ENCODE assay signal across 12 cellular contexts in genomic region chr6:111857674-111858337, GRCh38. TPM values are rescaled to one million over a fixed set of nuclear protein-coding genes. Genes with fewer than 3 reads are reported as not detected.
A peak's percentile ranks its signal among the peaks of the same experiment; 100 is the strongest.
DNase-seq lines count a peak whose midpoint lies in the region; ATAC-seq and TF ChIP-seq lines count a peak whose summit lies in the region.
"Had no signal": no experiment of that assay in that cellular context is flagged by ENCODE, and none has a peak within 500 bp of the region (broad histone marks: within the 10 kb centered on the region; RNA-seq: fewer than 3 reads in every experiment).

No MANE protein-coding gene starts in this region.

- CTCF ChIA-PET in HEK293 (lab: Yijun Ruan, JAX): interaction anchor here (0.6 to 0.7 kb wide), 2 partner anchors 160 to 444 kb away, joined by 3 to 4 read pairs; no protein-coding TSS in a partner anchor

- no peaks in the 10 kb centered on the region for H3K27me3 Mint-ChIP-seq in T-helper 2 cell treated with Interferon-gamma antibody and Interleukin-4, amounts not matched to agents 5 μg/mL and 100 μg/mL, for 36 hours (ENCODE audit: low read depth)
- H3K27me3 Mint-ChIP-seq in neural progenitor cell (ENCODE audit: insufficient read depth, low read depth): no peaks in the 10 kb centered on the region

- no peak overlapping the region for H2AFZ ChIP-seq in neural progenitor cell (replicated peaks)
- H2AFZ ChIP-seq: PC-9 had no signal

- peak overlapping the region; percentile 19 for H3K27ac Mint-ChIP-seq in T-helper 2 cell treated with Interferon-gamma antibody and Interleukin-4, amounts not matched to agents 5 μg/mL and 100 μg/mL, for 36 hours
- peak overlapping the region; percentile 36 for H3K27ac Mint-ChIP-seq in neural progenitor cell

- peaks cover 18% of the 10 kb centered on the region for H3K36me3 Mint-ChIP-seq in T-helper 2 cell treated with Interferon-gamma antibody and Interleukin-4, amounts not matched to agents 5 μg/mL and 100 μg/mL, for 36 hours (ENCODE audit: low read depth)
- peaks cover 15% of the 10 kb centered on the region for H3K36me3 Mint-ChIP-seq in neural progenitor cell

- peaks cover 15% of the 10 kb centered on the region for H3F3A ChIP-seq in neural progenitor cell (ENCODE audit: low read depth)

- H3K36me3 ChIP-seq in HEK293 (ENCODE audit: control insufficient read depth in 2 of 2, insufficient read depth in 1 of 2, low read length in 2 of 2): peaks cover 0 to 3% of the 10 kb centered on the region in 2 experiments; a peak in 1 of 3 replicates
- H3K36me3 ChIP-seq in neural progenitor cell: no peaks in the 10 kb centered on the region

- H3K9me3 ChIP-seq in HEK293 (ENCODE audit: control insufficient read depth, insufficient read depth, low read depth, low read length) (no peaks in the 10 kb centered on the region), neural progenitor cell (ENCODE audit: low read depth) (no peaks in the 10 kb centered on the region)
- H3K9me3 ChIP-seq: testis had no signal

- peaks cover 11% of the 10 kb centered on the region for H3K4me1 ChIP-seq in HEK293 (ENCODE audit: control insufficient read depth, insufficient read depth, low read length)
- H3K4me1 ChIP-seq in neural progenitor cell: peaks cover 32% of the 10 kb centered on the region
- H3K4me1 ChIP-seq: testis had no signal

- H4K20me1 ChIP-seq in neural progenitor cell (ENCODE audit: low read depth): peaks cover 55% of the 10 kb centered on the region

- no peak for DNase-seq in T-helper 2 cell treated with Interferon-gamma antibody and Interleukin-4, amounts not matched to agents 5 μg/mL and 100 μg/mL, for 36 hours (ENCODE audit: low spot score)
- DNase-seq in T-helper 2 cell: no peak
- no peak for DNase-seq in neural progenitor cell (ENCODE audit: low spot score)
- no peak for DNase-seq in NCI-H2227 treated with DMSO at 0.1 percent for 48 hours (lab: John Stamatoyannopoulos, UW)
- DNase-seq: kidney, PC-9, testis had no signal

- no peaks in the 10 kb centered on the region for H3K27me3 ChIP-seq in neural progenitor cell
- H3K27me3 ChIP-seq: testis had no signal

- H3K4me3 Mint-ChIP-seq in T-helper 2 cell treated with Interferon-gamma antibody and Interleukin-4, amounts not matched to agents 5 μg/mL and 100 μg/mL, for 36 hours: no peak overlapping the region
- no peak overlapping the region for H3K4me3 Mint-ChIP-seq in neural progenitor cell
- H3K4me3 Mint-ChIP-seq: nephron had no signal

- H3K9me3 Mint-ChIP-seq in T-helper 2 cell treated with Interferon-gamma antibody and Interleukin-4, amounts not matched to agents 5 μg/mL and 100 μg/mL, for 36 hours: no peaks in the 10 kb centered on the region
- H3K9me3 Mint-ChIP-seq in neural progenitor cell: no peaks in the 10 kb centered on the region
- H3K9me3 Mint-ChIP-seq: nephron had no signal

- H3K27ac ChIP-seq in HEK293 (ENCODE audit: extremely low read depth, low read depth, low read length) (no peak overlapping the region), cingulate gyrus (ENCODE audit: low read depth, low read length) (peak overlapping the region; percentile 87), neural progenitor cell (no peak overlapping the region)
- H3K27ac ChIP-seq: PC-9 had no signal

- H3K4me3 ChIP-seq in HEK293 (ENCODE audit: low read depth, low read length) (no peak overlapping the region), neural progenitor cell (no peak overlapping the region)
- H3K4me3 ChIP-seq: PC-9, testis had no signal

- no peak overlapping the region for H3K9ac ChIP-seq in neural progenitor cell

- H3K79me2 ChIP-seq in neural progenitor cell (ENCODE audit: low read depth): peaks cover 99% of the 10 kb centered on the region

- no peak for ATAC-seq in GM21786 (IDR thresholded peaks at IDR 0.05; ENCODE audit: unreplicated experiment)
- ATAC-seq in HG03045 (IDR thresholded peaks at IDR 0.05; ENCODE audit: unreplicated experiment): no peak

- peaks cover 58% of the 10 kb centered on the region for H3K4me1 Mint-ChIP-seq in T-helper 2 cell treated with Interferon-gamma antibody and Interleukin-4, amounts not matched to agents 5 μg/mL and 100 μg/mL, for 36 hours (ENCODE audit: low read depth)
- H3K4me1 Mint-ChIP-seq in neural progenitor cell: peaks cover 62% of the 10 kb centered on the region

- POLR2A ChIA-PET in HEK293 (lab: Yijun Ruan, JAX): interaction anchor here (0.7 to 1.4 kb wide), 2 partner anchors 9 to 16 kb away, joined by 4 read pairs; partner anchors contain the start of gene FYN

- TF ChIP-seq CTCF in HEK293 (tag by site-specific recombination; IDR thresholded peaks at IDR 0.05) (no peak), neural progenitor cell (IDR thresholded peaks at IDR 0.05) (no peak)

- H3K4me2 ChIP-seq in neural progenitor cell: peak overlapping the region; percentile 31
- H3K4me2 ChIP-seq: PC-9 had no signal

TF ChIP-seq in HEK293, 187 proteins besides CTCF, POLR2A, EP300 and RAD21:
- no peak for TF ChIP-seq ZNF639 (tag by site-specific recombination; IDR thresholded peaks at IDR 0.05)
- TF ChIP-seq SETDB1 (IDR thresholded peaks at IDR 0.05; ENCODE audit: insufficient read length, low read length): no peak
- 0 out of 2 replicates have a peak, but pooled peaks have one; percentile 9 for TF ChIP-seq ZNF423 (tag by site-specific recombination; IDR thresholded peaks at IDR 0.05)

RNA-seq across cellular contexts. Expression of gene FYN, which starts 15.4 kb away (rescaled TPM):
- total RNA-seq in neural progenitor cell (ENCODE audit: low replicate concordance): 149 and 167 TPM in 2 replicates
